In genomic region chr2:60555066-60555793, GRCh38 we compare ENCODE assay signal across 1 cellular context.
TF ChIP-seq lines count a peak whose summit lies in the region.

No MANE protein-coding gene starts in this region.

TF ChIP-seq in HEK293, 187 proteins besides CTCF, POLR2A, EP300 and RAD21 (continued from another document and continues in another):
- TF ChIP-seq, protein P1, sequence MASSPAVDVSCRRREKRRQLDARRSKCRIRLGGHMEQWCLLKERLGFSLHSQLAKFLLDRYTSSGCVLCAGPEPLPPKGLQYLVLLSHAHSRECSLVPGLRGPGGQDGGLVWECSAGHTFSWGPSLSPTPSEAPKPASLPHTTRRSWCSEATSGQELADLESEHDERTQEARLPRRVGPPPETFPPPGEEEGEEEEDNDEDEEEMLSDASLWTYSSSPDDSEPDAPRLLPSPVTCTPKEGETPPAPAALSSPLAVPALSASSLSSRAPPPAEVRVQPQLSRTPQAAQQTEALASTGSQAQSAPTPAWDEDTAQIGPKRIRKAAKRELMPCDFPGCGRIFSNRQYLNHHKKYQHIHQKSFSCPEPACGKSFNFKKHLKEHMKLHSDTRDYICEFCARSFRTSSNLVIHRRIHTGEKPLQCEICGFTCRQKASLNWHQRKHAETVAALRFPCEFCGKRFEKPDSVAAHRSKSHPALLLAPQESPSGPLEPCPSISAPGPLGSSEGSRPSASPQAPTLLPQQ (tag by site-specific recombination; IDR thresholded peaks at IDR 0.05), result peak; percentile 47; the same call in 1 of the 2 replicates
- TF ChIP-seq ZNF214 (tag by site-specific recombination; IDR thresholded peaks at IDR 0.05; ENCODE audit: borderline replicate concordance) (no peak), ZNF654 (tag by site-specific recombination; IDR thresholded peaks at IDR 0.05; ENCODE audit: low read depth) (no peak), OSR2 (tag by site-specific recombination; IDR thresholded peaks at IDR 0.05) (peak; percentile 56), ZBTB17 (tag by site-specific recombination; IDR thresholded peaks at IDR 0.05) (peak; percentile 87), FEZF1 (tag by site-specific recombination; IDR thresholded peaks at IDR 0.05) (peak; percentile 73), HIC1 (tag by site-specific recombination; IDR thresholded peaks at IDR 0.05) (0 out of 2 replicates have a peak, but pooled peaks have one; percentile 26), ZNF341 (tag by site-specific recombination; IDR thresholded peaks at IDR 0.05; ENCODE audit: low read depth) (peak; percentile 62), ZNF549 (tag by site-specific recombination; IDR thresholded peaks at IDR 0.05) (no peak), ZNF280D (tag by site-specific recombination; IDR thresholded peaks at IDR 0.05) (no peak), ZNF114 (tag by site-specific recombination; IDR thresholded peaks at IDR 0.05) (no peak), ZNF707 (tag by site-specific recombination; IDR thresholded peaks at IDR 0.05) (no peak), KLF16 (tag by site-specific recombination; IDR thresholded peaks at IDR 0.05) (no peak; the same call in 1 of the 2 replicates), SCRT1 (tag by site-specific recombination; IDR thresholded peaks at IDR 0.05; ENCODE audit: borderline replicate concordance) (0 out of 2 replicates have a peak, but pooled peaks have one; percentile 47), ZNF398 (tag by site-specific recombination; IDR thresholded peaks at IDR 0.05) (peak; percentile 78), GFI1B (tag by site-specific recombination; IDR thresholded peaks at IDR 0.05) (no peak), ZNF335 (tag by site-specific recombination; conservative IDR thresholded peaks at IDR 0.05) (peak; percentile 72), ZNF366 (tag by site-specific recombination; conservative IDR thresholded peaks at IDR 0.05) (peak; percentile 81), ZIC2 (tag by site-specific recombination; IDR thresholded peaks at IDR 0.05) (0 out of 2 replicates have a peak, but pooled peaks have one; percentile 4), ZNF416 (tag by site-specific recombination; IDR thresholded peaks at IDR 0.05) (no peak), PRDM10 (tag by site-specific recombination; IDR thresholded peaks at IDR 0.05) (peak; percentile 100)
- TF ChIP-seq, protein P2, sequence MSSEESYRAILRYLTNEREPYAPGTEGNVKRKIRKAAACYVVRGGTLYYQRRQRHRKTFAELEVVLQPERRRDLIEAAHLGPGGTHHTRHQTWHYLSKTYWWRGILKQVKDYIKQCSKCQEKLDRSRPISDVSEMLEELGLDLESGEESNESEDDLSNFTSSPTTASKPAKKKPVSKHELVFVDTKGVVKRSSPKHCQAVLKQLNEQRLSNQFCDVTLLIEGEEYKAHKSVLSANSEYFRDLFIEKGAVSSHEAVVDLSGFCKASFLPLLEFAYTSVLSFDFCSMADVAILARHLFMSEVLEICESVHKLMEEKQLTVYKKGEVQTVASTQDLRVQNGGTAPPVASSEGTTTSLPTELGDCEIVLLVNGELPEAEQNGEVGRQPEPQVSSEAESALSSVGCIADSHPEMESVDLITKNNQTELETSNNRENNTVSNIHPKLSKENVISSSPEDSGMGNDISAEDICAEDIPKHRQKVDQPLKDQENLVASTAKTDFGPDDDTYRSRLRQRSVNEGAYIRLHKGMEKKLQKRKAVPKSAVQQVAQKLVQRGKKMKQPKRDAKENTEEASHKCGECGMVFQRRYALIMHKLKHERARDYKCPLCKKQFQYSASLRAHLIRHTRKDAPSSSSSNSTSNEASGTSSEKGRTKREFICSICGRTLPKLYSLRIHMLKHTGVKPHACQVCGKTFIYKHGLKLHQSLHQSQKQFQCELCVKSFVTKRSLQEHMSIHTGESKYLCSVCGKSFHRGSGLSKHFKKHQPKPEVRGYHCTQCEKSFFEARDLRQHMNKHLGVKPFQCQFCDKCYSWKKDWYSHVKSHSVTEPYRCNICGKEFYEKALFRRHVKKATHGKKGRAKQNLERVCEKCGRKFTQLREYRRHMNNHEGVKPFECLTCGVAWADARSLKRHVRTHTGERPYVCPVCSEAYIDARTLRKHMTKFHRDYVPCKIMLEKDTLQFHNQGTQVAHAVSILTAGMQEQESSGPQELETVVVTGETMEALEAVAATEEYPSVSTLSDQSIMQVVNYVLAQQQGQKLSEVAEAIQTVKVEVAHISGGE (tag by site-specific recombination; conservative IDR thresholded peaks at IDR 0.05; ENCODE audit: low read depth), result 0 out of 2 replicates have a peak, but pooled peaks have one; percentile 25
- TF ChIP-seq, protein P3, sequence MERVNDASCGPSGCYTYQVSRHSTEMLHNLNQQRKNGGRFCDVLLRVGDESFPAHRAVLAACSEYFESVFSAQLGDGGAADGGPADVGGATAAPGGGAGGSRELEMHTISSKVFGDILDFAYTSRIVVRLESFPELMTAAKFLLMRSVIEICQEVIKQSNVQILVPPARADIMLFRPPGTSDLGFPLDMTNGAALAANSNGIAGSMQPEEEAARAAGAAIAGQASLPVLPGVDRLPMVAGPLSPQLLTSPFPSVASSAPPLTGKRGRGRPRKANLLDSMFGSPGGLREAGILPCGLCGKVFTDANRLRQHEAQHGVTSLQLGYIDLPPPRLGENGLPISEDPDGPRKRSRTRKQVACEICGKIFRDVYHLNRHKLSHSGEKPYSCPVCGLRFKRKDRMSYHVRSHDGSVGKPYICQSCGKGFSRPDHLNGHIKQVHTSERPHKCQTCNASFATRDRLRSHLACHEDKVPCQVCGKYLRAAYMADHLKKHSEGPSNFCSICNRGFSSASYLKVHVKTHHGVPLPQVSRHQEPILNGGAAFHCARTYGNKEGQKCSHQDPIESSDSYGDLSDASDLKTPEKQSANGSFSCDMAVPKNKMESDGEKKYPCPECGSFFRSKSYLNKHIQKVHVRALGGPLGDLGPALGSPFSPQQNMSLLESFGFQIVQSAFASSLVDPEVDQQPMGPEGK (tag by site-specific recombination; IDR thresholded peaks at IDR 0.05), result peak; percentile 42
- TF ChIP-seq, protein P4, sequence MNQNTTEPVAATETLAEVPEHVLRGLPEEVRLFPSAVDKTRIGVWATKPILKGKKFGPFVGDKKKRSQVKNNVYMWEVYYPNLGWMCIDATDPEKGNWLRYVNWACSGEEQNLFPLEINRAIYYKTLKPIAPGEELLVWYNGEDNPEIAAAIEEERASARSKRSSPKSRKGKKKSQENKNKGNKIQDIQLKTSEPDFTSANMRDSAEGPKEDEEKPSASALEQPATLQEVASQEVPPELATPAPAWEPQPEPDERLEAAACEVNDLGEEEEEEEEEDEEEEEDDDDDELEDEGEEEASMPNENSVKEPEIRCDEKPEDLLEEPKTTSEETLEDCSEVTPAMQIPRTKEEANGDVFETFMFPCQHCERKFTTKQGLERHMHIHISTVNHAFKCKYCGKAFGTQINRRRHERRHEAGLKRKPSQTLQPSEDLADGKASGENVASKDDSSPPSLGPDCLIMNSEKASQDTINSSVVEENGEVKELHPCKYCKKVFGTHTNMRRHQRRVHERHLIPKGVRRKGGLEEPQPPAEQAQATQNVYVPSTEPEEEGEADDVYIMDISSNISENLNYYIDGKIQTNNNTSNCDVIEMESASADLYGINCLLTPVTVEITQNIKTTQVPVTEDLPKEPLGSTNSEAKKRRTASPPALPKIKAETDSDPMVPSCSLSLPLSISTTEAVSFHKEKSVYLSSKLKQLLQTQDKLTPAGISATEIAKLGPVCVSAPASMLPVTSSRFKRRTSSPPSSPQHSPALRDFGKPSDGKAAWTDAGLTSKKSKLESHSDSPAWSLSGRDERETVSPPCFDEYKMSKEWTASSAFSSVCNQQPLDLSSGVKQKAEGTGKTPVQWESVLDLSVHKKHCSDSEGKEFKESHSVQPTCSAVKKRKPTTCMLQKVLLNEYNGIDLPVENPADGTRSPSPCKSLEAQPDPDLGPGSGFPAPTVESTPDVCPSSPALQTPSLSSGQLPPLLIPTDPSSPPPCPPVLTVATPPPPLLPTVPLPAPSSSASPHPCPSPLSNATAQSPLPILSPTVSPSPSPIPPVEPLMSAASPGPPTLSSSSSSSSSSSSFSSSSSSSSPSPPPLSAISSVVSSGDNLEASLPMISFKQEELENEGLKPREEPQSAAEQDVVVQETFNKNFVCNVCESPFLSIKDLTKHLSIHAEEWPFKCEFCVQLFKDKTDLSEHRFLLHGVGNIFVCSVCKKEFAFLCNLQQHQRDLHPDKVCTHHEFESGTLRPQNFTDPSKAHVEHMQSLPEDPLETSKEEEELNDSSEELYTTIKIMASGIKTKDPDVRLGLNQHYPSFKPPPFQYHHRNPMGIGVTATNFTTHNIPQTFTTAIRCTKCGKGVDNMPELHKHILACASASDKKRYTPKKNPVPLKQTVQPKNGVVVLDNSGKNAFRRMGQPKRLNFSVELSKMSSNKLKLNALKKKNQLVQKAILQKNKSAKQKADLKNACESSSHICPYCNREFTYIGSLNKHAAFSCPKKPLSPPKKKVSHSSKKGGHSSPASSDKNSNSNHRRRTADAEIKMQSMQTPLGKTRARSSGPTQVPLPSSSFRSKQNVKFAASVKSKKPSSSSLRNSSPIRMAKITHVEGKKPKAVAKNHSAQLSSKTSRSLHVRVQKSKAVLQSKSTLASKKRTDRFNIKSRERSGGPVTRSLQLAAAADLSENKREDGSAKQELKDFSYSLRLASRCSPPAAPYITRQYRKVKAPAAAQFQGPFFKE (tag by site-specific recombination; IDR thresholded peaks at IDR 0.05; ENCODE audit: borderline replicate concordance), result no peak
